8 cellular contexts compared by ENCODE assay signal in the genomic region with DNA sequence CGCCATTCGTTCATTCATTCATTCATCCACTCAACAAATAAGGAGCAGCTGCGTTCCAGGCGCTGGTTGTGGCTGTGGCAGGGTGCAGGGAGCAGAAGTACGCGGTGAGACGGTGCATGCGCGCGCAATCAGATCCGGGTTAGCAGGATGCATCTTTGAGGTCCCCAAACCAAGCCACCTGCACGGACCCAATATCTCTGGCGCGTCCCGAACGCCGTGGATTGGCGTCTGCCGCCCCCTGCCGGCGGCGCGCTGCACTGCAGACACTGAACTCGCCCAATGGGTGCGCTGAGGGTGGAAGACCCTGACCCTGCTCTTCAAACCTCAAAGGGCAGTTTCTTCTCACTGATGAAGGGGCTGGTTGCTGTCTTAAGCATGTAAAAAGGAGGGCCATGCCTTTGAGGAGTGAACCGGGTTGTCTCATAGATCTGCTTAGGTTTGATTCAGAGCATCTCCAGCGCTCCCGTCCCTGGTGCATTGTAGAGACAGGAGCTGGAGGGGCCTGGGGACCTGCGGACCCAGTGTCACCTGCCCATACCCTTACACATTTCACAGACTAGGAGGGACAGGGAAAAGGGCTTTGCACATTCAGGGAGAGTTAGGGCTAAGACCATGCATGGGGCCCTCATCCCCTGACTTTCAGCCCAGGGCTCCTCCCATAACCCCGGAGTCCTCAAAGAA.
A peak's percentile ranks its signal among the peaks of the same experiment; 100 is the strongest.
DNase-seq lines count a peak whose midpoint lies in the region; ATAC-seq and TF ChIP-seq lines count a peak whose summit lies in the region.

No MANE protein-coding gene starts in this region.

- H3K9ac ChIP-seq in mammary epithelial cell (ENCODE audit: insufficient read depth, low read length): no peak overlapping the region

- intact Hi-C loops in activated B cell treated with CpG ODN at 0.5 μM for 24 hours (cut with micrococcal nuclease) (loop anchor here (1.0 to 2.0 kb wide), 2 partner anchors 106 to 403 kb away; no protein-coding TSS in a partner anchor), mammary epithelial cell (cut with micrococcal nuclease) (loop anchor here (1.0 to 10.0 kb wide), 2 partner anchors 106 to 595 kb away; no protein-coding TSS in a partner anchor)

- no TSS peak for BruUV-seq in mammary epithelial cell (replicated peaks; lab: Mats Ljungman, UMichigan)

- H3K36me3 ChIP-seq in mammary epithelial cell (ENCODE audit: insufficient read depth, low read length) (no peaks in the 10 kb centered on the region), kidney epithelial cell (ENCODE audit: control insufficient read depth, insufficient read depth, low read length) (no peaks in the 10 kb centered on the region)

- CTCF ChIA-PET in activated B cell treated with CpG ODN at 0.5 μM for 24 hours (lab: Charles Lee) (interaction anchor here (0.9 to 1.6 kb wide), 3 partner anchors 15 to 107 kb away, joined by 3 to 4 read pairs (median 4); no protein-coding TSS in a partner anchor), mammary epithelial cell (lab: Charles Lee; ENCODE audit: low non-redundant PET) (interaction anchor here (0.6 to 0.7 kb wide), 3 partner anchors 21 to 594 kb away, joined by 3 read pairs; no protein-coding TSS in a partner anchor)

- H4K20me1 ChIP-seq in mammary epithelial cell (ENCODE audit: insufficient read depth, low read length): no peaks in the 10 kb centered on the region

- no peak overlapping the region for H3K4me3 ChIP-seq in mammary epithelial cell (replicated peaks in 1 of 3; ENCODE audit: insufficient read depth in 1 of 3, low read depth in 2 of 3, low read length in 3 of 3)
- H3K4me3 ChIP-seq in kidney epithelial cell (ENCODE audit: low read depth, low read length): no peak overlapping the region

- 22% methylated on average over 19 of the region's 30 CpGs for WGBS in mammary epithelial cell (ENCODE audit: low coverage, missing lambda C conversion rate)

- H3K27me3 ChIP-seq in mammary epithelial cell (ENCODE audit: insufficient read depth, low read length) (peaks cover 2% of the 10 kb centered on the region), kidney epithelial cell (ENCODE audit: control insufficient read depth, insufficient read depth, low read length) (peaks cover 2% of the 10 kb centered on the region)

- H3K27ac ChIP-seq in mammary epithelial cell (ENCODE audit: insufficient read depth, low read depth, low read length): no peak overlapping the region

- ATAC-seq in activated B cell treated with CpG ODN at 0.5 μM for 24 hours (ENCODE audit: low read depth) (peak; percentile 64), GM21390 (IDR thresholded peaks at IDR 0.05; ENCODE audit: unreplicated experiment) (no peak)

- POLR2A ChIA-PET in activated B cell treated with CpG ODN at 0.5 μM for 24 hours (lab: Charles Lee): no interaction called here

- no peaks in the 10 kb centered on the region for H3K4me1 ChIP-seq in mammary epithelial cell (ENCODE audit: insufficient read depth, low read length)

- no peak overlapping the region for H2AFZ ChIP-seq in mammary epithelial cell (ENCODE audit: low read depth, low read length)

- H3K9me3 ChIP-seq in mammary epithelial cell (replicated peaks; ENCODE audit: insufficient read depth, low read length): no peaks in the 10 kb centered on the region

- dilution Hi-C loops in mammary epithelial cell (cut with HindIII; ENCODE audit: low sequenced_read_pairs): loop anchor here (5.0 kb wide), 3 partner anchors 48 to 102 kb away; no protein-coding TSS in a partner anchor

- peaks cover 24% of the 10 kb centered on the region for H3K4me1 Mint-ChIP-seq in activated B cell treated with CpG ODN at 0.5 μM for 24 hours

- no peak overlapping the region for H3K27ac Mint-ChIP-seq in activated B cell treated with CpG ODN at 0.5 μM for 24 hours

- no peak for TF ChIP-seq CTCF in activated B cell treated with CpG ODN at 0.5 μM for 24 hours (IDR thresholded peaks at IDR 0.05)
- TF ChIP-seq CTCF in mammary epithelial cell (conservative IDR thresholded peaks at IDR 0.05 in 1 of 2, IDR thresholded peaks at IDR 0.05 in 1 of 2; ENCODE audit: extremely low read depth in 1 of 2, insufficient read depth in 1 of 2, low read depth in 1 of 2, low read length in 2 of 2): peak; percentile 96 to 99
- TF ChIP-seq CTCF in kidney epithelial cell (IDR thresholded peaks at IDR 0.05; ENCODE audit: insufficient read depth, low read length, poor library complexity, severe bottlenecking): peak; percentile 97

- DNase-seq in Ammon's horn (ENCODE audit: low spot score) (peak; percentile 57), GM19238 (ENCODE audit: insufficient read length, low spot score) (peak; percentile 53), LHCN-M2 (ENCODE audit: low read depth) (peak; percentile 9), activated B cell treated with CpG ODN at 0.5 μM for 24 hours (peak; percentile 65), mammary epithelial cell (no peak), kidney epithelial cell (ENCODE audit: low read depth) (no peak)
- DNase-seq in stimulated activated CD4-positive, alpha-beta T cell treated with anti-CD3 and anti-CD28 coated beads, Interleukin-2, amount 100 ng/mL, for 4 hours (ENCODE audit: low read depth): peak; percentile 51

- peaks cover 36% of the 10 kb centered on the region for H3K27me3 Mint-ChIP-seq in activated B cell treated with CpG ODN at 0.5 μM for 24 hours

- H3K36me3 Mint-ChIP-seq in activated B cell treated with CpG ODN at 0.5 μM for 24 hours (ENCODE audit: low read depth): no peaks in the 10 kb centered on the region

- H3K4me2 ChIP-seq in mammary epithelial cell (ENCODE audit: insufficient read depth, low read depth, low read length): no peak overlapping the region

- in situ Hi-C loops in mammary epithelial cell (cut with MboI; ENCODE audit: low sequenced_read_pairs in 2 of 2): loop anchor here (5.0 to 10.0 kb wide), 2 partner anchors 105 to 108 kb away; a partner anchor contains a TSS

- no peaks in the 10 kb centered on the region for H3K79me2 ChIP-seq in mammary epithelial cell (ENCODE audit: insufficient read depth, low read length)

- H3K4me3 Mint-ChIP-seq in activated B cell treated with CpG ODN at 0.5 μM for 24 hours: no peak overlapping the region

- peaks cover 7% of the 10 kb centered on the region for H3K9me3 Mint-ChIP-seq in activated B cell treated with CpG ODN at 0.5 μM for 24 hours

Comparison
In these comparisons a context has a peak if more than half of its experiments do, and no peak if none do; other contexts are left out.
1. DNase-seq: peak in Ammon's horn (single experiment), GM19238 (single experiment), LHCN-M2 (single experiment), activated B cell treated with CpG ODN at 0.5 μM for 24 hours (single experiment) and stimulated activated CD4-positive, alpha-beta T cell treated with anti-CD3 and anti-CD28 coated beads, Interleukin-2, amount 100 ng/mL, for 4 hours (single experiment); none in mammary epithelial cell (single experiment) and kidney epithelial cell (single experiment).